ENCODE assay signal across 15 cellular contexts in genomic region chr2:185274718-185275484, GRCh38.
DNase-seq lines count a peak whose midpoint lies in the region; ATAC-seq and TF ChIP-seq lines count a peak whose summit lies in the region.
"Had no signal": no experiment of that assay in that cellular context is flagged by ENCODE, and none has a peak within 500 bp of the region (broad histone marks: within the 10 kb centered on the region; RNA-seq: fewer than 3 reads in every experiment).

No MANE protein-coding gene starts in this region.

- no peaks in the 10 kb centered on the region for H3K36me3 ChIP-seq in upper lobe of left lung
- H3K36me3 ChIP-seq: HAP-1 had no signal

- H3K4me3 ChIP-seq in upper lobe of left lung: no peak overlapping the region
- H3K4me3 ChIP-seq: HAP-1 had no signal

- CTCF ChIA-PET in Calu3 (lab: Charles Lee): interaction anchor here (1.2 kb wide), 1 partner anchor 19 kb away, joined by 4 read pairs; no protein-coding TSS in a partner anchor

- no peak for TF ChIP-seq EP300 in upper lobe of left lung (IDR thresholded peaks at IDR 0.05)

- H3K36me3 Mint-ChIP-seq in Calu3 (ENCODE audit: insufficient read depth, unreplicated experiment): peaks cover 6% of the 10 kb centered on the region
- H3K36me3 Mint-ChIP-seq in glutamatergic neuron (ENCODE audit: unreplicated experiment): no peaks in the 10 kb centered on the region
- H3K36me3 Mint-ChIP-seq: CD14-positive monocyte; CD8-positive, alpha-beta T cell had no signal

- intact Hi-C loops in Calu3 (cut with micrococcal nuclease; ENCODE audit: unreplicated experiment): loop anchor here (10.0 kb wide), 1 partner anchor 630 kb away; no protein-coding TSS in a partner anchor

- TF ChIP-seq POLR2A in upper lobe of left lung (IDR thresholded peaks at IDR 0.05): no peak

- H3K27me3 ChIP-seq in upper lobe of left lung: no peaks in the 10 kb centered on the region

- in situ Hi-C loops in G401 (cut with HindIII; ENCODE audit: low sequenced_read_pairs): no loop called here

- H3K27ac ChIP-seq in upper lobe of left lung: no peak overlapping the region

- H3K4me3 Mint-ChIP-seq in Calu3 (ENCODE audit: low read depth, unreplicated experiment): peak overlapping the region; percentile 4
- peak overlapping the region; percentile 3 for H3K4me3 Mint-ChIP-seq in glutamatergic neuron (ENCODE audit: unreplicated experiment)
- H3K4me3 Mint-ChIP-seq: CD14-positive monocyte; CD8-positive, alpha-beta T cell; HFFc6 had no signal

- H3K27me3 Mint-ChIP-seq in Calu3 (ENCODE audit: unreplicated experiment) (no peaks in the 10 kb centered on the region), glutamatergic neuron (ENCODE audit: unreplicated experiment) (peaks cover 5% of the 10 kb centered on the region)

- ATAC-seq in GM18868 (IDR thresholded peaks at IDR 0.05; ENCODE audit: unreplicated experiment) (peak; percentile 49), upper lobe of left lung (ENCODE audit: low FRiP score in 2 of 2) (no peak)
- ATAC-seq: CD8-positive, alpha-beta T cell; HepG2 had no signal

- 73 to 76% methylated on average over 4 of the region's 4 CpGs for WGBS in upper lobe of left lung, 2 donors

- no peaks in the 10 kb centered on the region for H3K4me1 ChIP-seq in upper lobe of left lung

- no peaks in the 10 kb centered on the region for H3K9me3 ChIP-seq in upper lobe of left lung
- H3K9me3 ChIP-seq: HAP-1 had no signal

- no peak for TF ChIP-seq CTCF in Calu3 (IDR thresholded peaks at IDR 0.05; ENCODE audit: unreplicated experiment)
- no peak for TF ChIP-seq CTCF in glutamatergic neuron (IDR thresholded peaks at IDR 0.05; ENCODE audit: partially characterized antibody, unreplicated experiment)
- no peak for TF ChIP-seq CTCF in upper lobe of left lung (IDR thresholded peaks at IDR 0.05)

- no peak for DNase-seq in Calu3
- peak; percentile 44 for DNase-seq in OCI-M1 (lab: John Stamatoyannopoulos, UW)
- DNase-seq in glutamatergic neuron: no peak
- no peak for DNase-seq in DMS114 treated with DMSO at 0.1 percent for 48 hours (lab: John Stamatoyannopoulos, UW; ENCODE audit: unreplicated experiment)
- no peak for DNase-seq in upper lobe of left lung
- DNase-seq in G401 (ENCODE audit: low spot score): no peak
- DNase-seq: CD8-positive, alpha-beta T cell; COR-L47; DMS53; GOT3; HFFc6 had no signal

- peaks cover 4% of the 10 kb centered on the region for H3K9me3 Mint-ChIP-seq in Calu3 (ENCODE audit: low read depth, unreplicated experiment)
- peaks cover 9% of the 10 kb centered on the region for H3K9me3 Mint-ChIP-seq in glutamatergic neuron (ENCODE audit: unreplicated experiment)
- H3K9me3 Mint-ChIP-seq: CD14-positive monocyte; CD8-positive, alpha-beta T cell had no signal

- no TSS peak for BruUV-seq in Calu3 (replicated peaks; lab: Mats Ljungman, UMichigan)

- peaks cover 36% of the 10 kb centered on the region for H3K4me1 Mint-ChIP-seq in Calu3 (ENCODE audit: low read depth, unreplicated experiment)
- peaks cover 27% of the 10 kb centered on the region for H3K4me1 Mint-ChIP-seq in glutamatergic neuron (ENCODE audit: low read depth, unreplicated experiment)
- H3K4me1 Mint-ChIP-seq: CD14-positive monocyte had no signal

- H3K27ac Mint-ChIP-seq in Calu3 (ENCODE audit: unreplicated experiment) (peak overlapping the region; percentile 73), glutamatergic neuron (ENCODE audit: unreplicated experiment) (peak overlapping the region; percentile 80)
- H3K27ac Mint-ChIP-seq: CD14-positive monocyte; CD8-positive, alpha-beta T cell; HFFc6 had no signal
